In the genomic region with DNA sequence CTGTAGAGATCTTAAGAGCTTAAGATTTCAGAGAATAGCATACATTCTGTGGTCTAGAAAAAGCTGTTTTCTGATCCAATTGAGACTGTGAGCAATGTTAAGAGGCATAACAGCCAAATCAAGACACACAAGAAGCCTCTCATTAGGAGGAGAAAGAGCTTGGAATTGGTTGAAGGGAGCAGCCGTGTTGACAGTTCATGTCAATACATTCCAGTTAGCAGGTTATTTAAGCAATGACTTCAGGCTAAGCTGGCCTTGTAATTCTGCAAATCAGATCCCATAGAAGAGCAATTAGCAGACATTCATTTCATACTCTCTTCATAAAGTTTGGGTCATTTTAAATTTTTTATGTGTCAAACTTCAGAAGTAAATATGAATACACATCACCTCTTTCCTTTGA, we compare ENCODE assay signal across 15 cellular contexts. TPM values are rescaled to one million over a fixed set of nuclear protein-coding genes. Genes with fewer than 3 reads are reported as not detected.
DNase-seq lines count a peak whose midpoint lies in the region; ATAC-seq, FAIRE-seq and TF ChIP-seq lines count a peak whose summit lies in the region.
"Had no signal": no experiment of that assay in that cellular context is flagged by ENCODE, and none has a peak within 500 bp of the region (broad histone marks: within the 10 kb centered on the region; RNA-seq: fewer than 3 reads in every experiment).

No MANE protein-coding gene starts in this region.

- intact Hi-C loops in HepG2 (cut with micrococcal nuclease; ENCODE audit: unreplicated experiment) (no loop called here), right lobe of liver (cut with DNase I) (no loop called here)

- H3K36me3 ChIP-seq in liver (ENCODE audit: control insufficient read depth in 4 of 4, insufficient read depth in 3 of 4, low read depth in 1 of 4, low read length in 3 of 4) (no peaks in the 10 kb centered on the region), HepG2 (replicated peaks in 1 of 2; ENCODE audit: control insufficient read depth in 1 of 2, insufficient read depth in 2 of 2, low read length in 2 of 2) (no peaks in the 10 kb centered on the region), right lobe of liver (no peaks in the 10 kb centered on the region)
- H3K36me3 ChIP-seq: BLaER1 treated with 17β-estradiol and CSF1 and Interleukin-3, amounts not matched to agents 10 nM and 100 nM had no signal

- no peak overlapping the region for H3K4me2 ChIP-seq in HepG2 (ENCODE audit: low read depth, low read length)
- H3K4me2 ChIP-seq: BLaER1 treated with 17β-estradiol and CSF1 and Interleukin-3, amounts not matched to agents 10 nM and 100 nM had no signal

- no peak overlapping the region for H3K4me3 ChIP-seq in liver (ENCODE audit: low read depth in 1 of 3, low read length in 3 of 3)
- no peak overlapping the region for H3K4me3 ChIP-seq in HepG2 (replicated peaks in 1 of 3; ENCODE audit: insufficient read depth in 1 of 3, low read depth in 2 of 3, low read length in 3 of 3)
- H3K4me3 ChIP-seq in right lobe of liver = no peak overlapping the region
- H3K4me3 ChIP-seq: BLaER1 treated with 17β-estradiol and CSF1 and Interleukin-3, amounts not matched to agents 10 nM and 100 nM had no signal

- no TSS peak for BruUV-seq in HepG2 (replicated peaks; lab: Mats Ljungman, UMichigan)

- H3K27me3 ChIP-seq in liver (ENCODE audit: control insufficient read depth in 4 of 4, insufficient read depth in 4 of 4, low read length in 3 of 4) (no peaks in the 10 kb centered on the region), HepG2 (ENCODE audit: control insufficient read depth in 1 of 2, insufficient read depth in 2 of 2, low read length in 2 of 2) (no peaks in the 10 kb centered on the region), right lobe of liver (no peaks in the 10 kb centered on the region)
- H3K27me3 ChIP-seq: BLaER1 treated with 17β-estradiol and CSF1 and Interleukin-3, amounts not matched to agents 10 nM and 100 nM had no signal

- H3K9ac ChIP-seq in liver (ENCODE audit: low read depth in 1 of 2, low read length in 2 of 2) (no peak overlapping the region), HepG2 (ENCODE audit: insufficient read depth, low read depth, low read length) (no peak overlapping the region)
- H3K9ac ChIP-seq: BLaER1 treated with 17β-estradiol and CSF1 and Interleukin-3, amounts not matched to agents 10 nM and 100 nM had no signal

- TF ChIP-seq POLR2A in HepG2 (IDR thresholded peaks at IDR 0.05; ENCODE audit: insufficient read depth in 1 of 2, low read depth in 2 of 2, low read length in 2 of 2) (no peak), right lobe of liver (IDR thresholded peaks at IDR 0.05) (no peak)

- 24% methylated on average over 1 of the region's 1 CpG for WGBS in liver
- 9% methylated on average over 1 of the region's 1 CpG for WGBS in HepG2 (ENCODE audit: low lambda C conversion rate)
- 18% methylated on average over 1 of the region's 1 CpG for WGBS in right lobe of liver (ENCODE audit: insufficient coverage, low coverage, low lambda C conversion rate, missing lambda C conversion rate)

- DNase-seq in HepG2 (ENCODE audit: low spot score) (no peak), right lobe of liver (no peak)
- no peak for DNase-seq in activated CD8-positive, alpha-beta memory T cell treated with anti-CD3 and anti-CD28 coated beads for 24 hours
- DNase-seq: Calu3; CD8-positive, alpha-beta T cell; GF-D8; GOT3; H7; HFFc6 had no signal

- TF ChIP-seq RAD21 in liver (IDR thresholded peaks at IDR 0.05) (no peak), HepG2 (CRISPR knock-in tag; IDR thresholded peaks at IDR 0.05) (no peak)

- POLR2A ChIA-PET in HepG2 (lab: Yijun Ruan, JAX) = no interaction called here

- H3K27ac ChIP-seq in liver (ENCODE audit: low read depth in 1 of 2, low read length in 2 of 2) = no peak overlapping the region
- H3K27ac ChIP-seq in HepG2 (ENCODE audit: extremely low read length, insufficient read depth, low read length) = no peak overlapping the region
- peak overlapping the region; percentile 65 for H3K27ac ChIP-seq in VCaP
- H3K27ac ChIP-seq in right lobe of liver = no peak overlapping the region
- H3K27ac ChIP-seq: BLaER1 treated with 17β-estradiol and CSF1 and Interleukin-3, amounts not matched to agents 10 nM and 100 nM had no signal

- peaks cover 4 to 21% (median 16%) of the 10 kb centered on the region in 4 donors for H3K4me1 ChIP-seq in liver (ENCODE audit: control insufficient read depth in 4 of 4, insufficient read depth in 4 of 4, low read length in 3 of 4)
- H3K4me1 ChIP-seq in HepG2 (ENCODE audit: insufficient read depth, low read length) = no peaks in the 10 kb centered on the region
- H3K4me1 ChIP-seq in right lobe of liver = peaks cover 0 to 32% (median 8%) of the 10 kb centered on the region in 4 donors

- no peaks in the 10 kb centered on the region for H3K9me3 ChIP-seq in liver (ENCODE audit: control insufficient read depth in 4 of 4, low read length in 3 of 4)
- no peaks in the 10 kb centered on the region for H3K9me3 ChIP-seq in HepG2 (ENCODE audit: low read length)
- no peaks in the 10 kb centered on the region for H3K9me3 ChIP-seq in right lobe of liver

- CTCF ChIA-PET in HepG2 (lab: Yijun Ruan, JAX; ENCODE audit: low intra/inter-chr PET ratio, low total read pairs) = no interaction called here

- TF ChIP-seq EP300 in HepG2 (IDR thresholded peaks at IDR 0.05; ENCODE audit: low read depth in 2 of 2, low read length in 2 of 2) (no peak), HepG2 (CRISPR knock-in tag; IDR thresholded peaks at IDR 0.05; ENCODE audit: borderline replicate concordance) (no peak)

- no peaks in the 10 kb centered on the region for H3K79me2 ChIP-seq in HepG2 (ENCODE audit: insufficient read depth, low read length)

- no peak overlapping the region for H2AFZ ChIP-seq in HepG2 (ENCODE audit: low read length)

- FAIRE-seq in HepG2 (lab: Jason Lieb, UNC) = no peak
- FAIRE-seq: HTR-8/SVneo had no signal

- no peaks in the 10 kb centered on the region for H4K20me1 ChIP-seq in HepG2 (ENCODE audit: insufficient read depth, low read length)
- H4K20me1 ChIP-seq: BLaER1 treated with 17β-estradiol and CSF1 and Interleukin-3, amounts not matched to agents 10 nM and 100 nM had no signal

- TF ChIP-seq CTCF in liver (IDR thresholded peaks at IDR 0.05; ENCODE audit: low read depth, low read length, missing input control) (no peak), HepG2 (CRISPR knock-in tag; IDR thresholded peaks at IDR 0.05) (no peak), VCaP (conservative IDR thresholded peaks at IDR 0.05) (no peak), right lobe of liver (IDR thresholded peaks at IDR 0.05) (no peak)

- in situ Hi-C loops in HepG2 (cut with HindIII; ENCODE audit: extremely low pct_ligation_motif_present, low pct_unique_long_range_greater_than_20kb) = no loop called here

- ATAC-seq in HepG2 (no peak), right lobe of liver (peak; percentile 58 to 82 (median 70)), HG03097 (IDR thresholded peaks at IDR 0.05; ENCODE audit: low FRiP score, unreplicated experiment) (no peak)
- ATAC-seq: CD8-positive, alpha-beta T cell; HCT116 had no signal

TF ChIP-seq in liver, 16 proteins besides CTCF, POLR2A, EP300 and RAD21:
- TF ChIP-seq HNF4A (conservative IDR thresholded peaks at IDR 0.05) (peak in 1 of 2 donors; percentile 6), FOXA2 (IDR thresholded peaks at IDR 0.05) (peak; percentile 46)
- TF ChIP-seq, protein P1, sequence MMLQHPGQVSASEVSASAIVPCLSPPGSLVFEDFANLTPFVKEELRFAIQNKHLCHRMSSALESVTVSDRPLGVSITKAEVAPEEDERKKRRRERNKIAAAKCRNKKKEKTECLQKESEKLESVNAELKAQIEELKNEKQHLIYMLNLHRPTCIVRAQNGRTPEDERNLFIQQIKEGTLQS (IDR thresholded peaks at IDR 0.05) = no peak

TF ChIP-seq in HepG2, 621 proteins besides CTCF, POLR2A, EP300 and RAD21 (continues in another document):
- TF ChIP-seq, protein P2, sequence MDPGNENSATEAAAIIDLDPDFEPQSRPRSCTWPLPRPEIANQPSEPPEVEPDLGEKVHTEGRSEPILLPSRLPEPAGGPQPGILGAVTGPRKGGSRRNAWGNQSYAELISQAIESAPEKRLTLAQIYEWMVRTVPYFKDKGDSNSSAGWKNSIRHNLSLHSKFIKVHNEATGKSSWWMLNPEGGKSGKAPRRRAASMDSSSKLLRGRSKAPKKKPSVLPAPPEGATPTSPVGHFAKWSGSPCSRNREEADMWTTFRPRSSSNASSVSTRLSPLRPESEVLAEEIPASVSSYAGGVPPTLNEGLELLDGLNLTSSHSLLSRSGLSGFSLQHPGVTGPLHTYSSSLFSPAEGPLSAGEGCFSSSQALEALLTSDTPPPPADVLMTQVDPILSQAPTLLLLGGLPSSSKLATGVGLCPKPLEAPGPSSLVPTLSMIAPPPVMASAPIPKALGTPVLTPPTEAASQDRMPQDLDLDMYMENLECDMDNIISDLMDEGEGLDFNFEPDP (CRISPR knock-in tag; conservative IDR thresholded peaks at IDR 0.05) = no peak
- no peak for TF ChIP-seq SMARCC2 (IDR thresholded peaks at IDR 0.05)
- no peak for TF ChIP-seq FOSL2 (CRISPR knock-in tag; IDR thresholded peaks at IDR 0.05)
- TF ChIP-seq CEBPB (IDR thresholded peaks at IDR 0.05; ENCODE audit: borderline replicate concordance, low read depth, low read length) = no peak

RNA-seq across cellular contexts. Expression of a gene that starts 50.8 kb away (rescaled TPM):
- 10 to 100 TPM; 24.2 to 30.0 TPM for total RNA-seq in liver
- 10 to 100 TPM in 1 of 2 donors, 1 to 10 TPM in 1; 4.8 to 16.5 TPM for polyA plus RNA-seq in liver
- total RNA-seq in HepG2 (2016; rRNA removed; fragmentation: Illumina TruSeq; extraction: Trizol) = 0.18 and 0.20 TPM in 2 replicates
- 0.09 and 0.10 TPM in 2 replicates for total RNA-seq in HepG2 (2016; cell fraction: cytosol; rRNA removed; fragmentation: Illumina TruSeq; extraction: Trizol; ENCODE audit: low read depth)
- 0.25 and 0.26 TPM in 2 replicates for total RNA-seq in HepG2 (2016; cell fraction: insoluble cytoplasmic fraction; rRNA removed; fragmentation: Illumina TruSeq; extraction: Trizol)
- 0.09 and 0.14 TPM in 2 replicates for total RNA-seq in HepG2 (2016; cell fraction: membrane; rRNA removed; fragmentation: Illumina TruSeq; extraction: Trizol)
- 0.12 and 0.13 TPM in 2 replicates for total RNA-seq in HepG2 (2016; cell fraction: nucleus; rRNA removed; fragmentation: Illumina TruSeq; extraction: Trizol)
- polyA plus RNA-seq in HepG2 (2011; rRNA removed) = 0.12 and 0.34 TPM in 2 replicates
- 0.21 TPM in 2 replicates for polyA plus RNA-seq in HepG2 (2011; cell fraction: cytosol; rRNA removed)
- polyA plus RNA-seq in HepG2 (2011; cell fraction: nucleus; rRNA removed) = 0.14 and 0.26 TPM in 2 replicates
- 0.25 and 0.81 TPM in 2 replicates for polyA plus RNA-seq in HepG2 (2012)
- polyA plus RNA-seq in HepG2 (2016; cell fraction: cytosol; fragmentation: Illumina TruSeq; extraction: Trizol; ENCODE audit: low read depth) = not detected in 2 replicates
- 0.21 and 0.23 TPM in 2 replicates for polyA plus RNA-seq in HepG2 (2016; cell fraction: insoluble cytoplasmic fraction; fragmentation: Illumina TruSeq; extraction: Trizol; ENCODE audit: low read depth)
- 0.03 and 0.06 TPM in 2 replicates for polyA plus RNA-seq in HepG2 (2016; cell fraction: membrane; fragmentation: Illumina TruSeq; extraction: Trizol; ENCODE audit: low read depth)
- polyA plus RNA-seq in HepG2 (2016; cell fraction: nucleus; fragmentation: Illumina TruSeq; extraction: Trizol; ENCODE audit: insufficient read depth, low read depth) = 0.17 and 0.18 TPM in 2 replicates
- polyA minus RNA-seq in HepG2 (2011; rRNA and poly(A)+ RNA removed; ENCODE audit: low replicate concordance) = 0.08 and 8.3 TPM in 2 replicates
- polyA minus RNA-seq in HepG2 (2011; cell fraction: cytosol; rRNA and poly(A)+ RNA removed) = 0.44 and 0.49 TPM in 2 replicates
- polyA minus RNA-seq in HepG2 (2011; cell fraction: nucleus; rRNA and poly(A)+ RNA removed) = 0.62 and 0.64 TPM in 2 replicates
- total RNA-seq in right lobe of liver = 10 to 100 TPM; 14.2 to 37.2 (median 23.3) TPM

Comparison
In these comparisons a context has a peak if more than half of its experiments do, and no peak if none do; other contexts are left out.
1. ATAC-seq: peak in right lobe of liver (4 of 4); none in HepG2 (single experiment) and HG03097 (single experiment).
2. RNA of a gene that starts 50.8 kb away (total RNA-seq): 24.2 to 30.0 TPM in liver and 14.2 to 37.2 TPM in right lobe of liver; 0.09 to 0.26 TPM in HepG2; every median in the first group is over 10 times any median in the second.